In the genomic region with DNA sequence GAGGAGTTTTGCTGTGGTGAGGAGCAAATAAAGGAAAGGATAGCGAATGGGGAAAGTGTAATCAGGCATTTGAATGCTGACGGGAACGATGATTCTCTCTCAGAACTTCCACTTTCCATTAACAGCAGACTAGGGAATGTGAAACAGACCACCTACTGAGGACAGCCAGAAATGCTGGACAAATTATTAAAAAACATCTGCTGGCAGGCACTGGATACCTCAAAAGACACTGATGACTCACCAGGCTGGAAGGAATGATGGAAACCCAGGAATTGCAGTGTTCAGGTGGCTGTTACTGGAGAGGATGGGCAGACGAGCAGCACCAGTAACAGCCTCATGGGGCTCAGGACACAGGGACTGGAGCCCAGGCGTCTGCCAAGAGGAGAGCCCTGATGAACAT, we compare ENCODE assay signal across 1 cellular context.
TF ChIP-seq lines count a peak whose summit lies in the region.

No MANE protein-coding gene starts in this region.

TF ChIP-seq in GM23338, 12 proteins besides CTCF, POLR2A, EP300 and RAD21 (continued from another document):
- TF ChIP-seq, protein P1, sequence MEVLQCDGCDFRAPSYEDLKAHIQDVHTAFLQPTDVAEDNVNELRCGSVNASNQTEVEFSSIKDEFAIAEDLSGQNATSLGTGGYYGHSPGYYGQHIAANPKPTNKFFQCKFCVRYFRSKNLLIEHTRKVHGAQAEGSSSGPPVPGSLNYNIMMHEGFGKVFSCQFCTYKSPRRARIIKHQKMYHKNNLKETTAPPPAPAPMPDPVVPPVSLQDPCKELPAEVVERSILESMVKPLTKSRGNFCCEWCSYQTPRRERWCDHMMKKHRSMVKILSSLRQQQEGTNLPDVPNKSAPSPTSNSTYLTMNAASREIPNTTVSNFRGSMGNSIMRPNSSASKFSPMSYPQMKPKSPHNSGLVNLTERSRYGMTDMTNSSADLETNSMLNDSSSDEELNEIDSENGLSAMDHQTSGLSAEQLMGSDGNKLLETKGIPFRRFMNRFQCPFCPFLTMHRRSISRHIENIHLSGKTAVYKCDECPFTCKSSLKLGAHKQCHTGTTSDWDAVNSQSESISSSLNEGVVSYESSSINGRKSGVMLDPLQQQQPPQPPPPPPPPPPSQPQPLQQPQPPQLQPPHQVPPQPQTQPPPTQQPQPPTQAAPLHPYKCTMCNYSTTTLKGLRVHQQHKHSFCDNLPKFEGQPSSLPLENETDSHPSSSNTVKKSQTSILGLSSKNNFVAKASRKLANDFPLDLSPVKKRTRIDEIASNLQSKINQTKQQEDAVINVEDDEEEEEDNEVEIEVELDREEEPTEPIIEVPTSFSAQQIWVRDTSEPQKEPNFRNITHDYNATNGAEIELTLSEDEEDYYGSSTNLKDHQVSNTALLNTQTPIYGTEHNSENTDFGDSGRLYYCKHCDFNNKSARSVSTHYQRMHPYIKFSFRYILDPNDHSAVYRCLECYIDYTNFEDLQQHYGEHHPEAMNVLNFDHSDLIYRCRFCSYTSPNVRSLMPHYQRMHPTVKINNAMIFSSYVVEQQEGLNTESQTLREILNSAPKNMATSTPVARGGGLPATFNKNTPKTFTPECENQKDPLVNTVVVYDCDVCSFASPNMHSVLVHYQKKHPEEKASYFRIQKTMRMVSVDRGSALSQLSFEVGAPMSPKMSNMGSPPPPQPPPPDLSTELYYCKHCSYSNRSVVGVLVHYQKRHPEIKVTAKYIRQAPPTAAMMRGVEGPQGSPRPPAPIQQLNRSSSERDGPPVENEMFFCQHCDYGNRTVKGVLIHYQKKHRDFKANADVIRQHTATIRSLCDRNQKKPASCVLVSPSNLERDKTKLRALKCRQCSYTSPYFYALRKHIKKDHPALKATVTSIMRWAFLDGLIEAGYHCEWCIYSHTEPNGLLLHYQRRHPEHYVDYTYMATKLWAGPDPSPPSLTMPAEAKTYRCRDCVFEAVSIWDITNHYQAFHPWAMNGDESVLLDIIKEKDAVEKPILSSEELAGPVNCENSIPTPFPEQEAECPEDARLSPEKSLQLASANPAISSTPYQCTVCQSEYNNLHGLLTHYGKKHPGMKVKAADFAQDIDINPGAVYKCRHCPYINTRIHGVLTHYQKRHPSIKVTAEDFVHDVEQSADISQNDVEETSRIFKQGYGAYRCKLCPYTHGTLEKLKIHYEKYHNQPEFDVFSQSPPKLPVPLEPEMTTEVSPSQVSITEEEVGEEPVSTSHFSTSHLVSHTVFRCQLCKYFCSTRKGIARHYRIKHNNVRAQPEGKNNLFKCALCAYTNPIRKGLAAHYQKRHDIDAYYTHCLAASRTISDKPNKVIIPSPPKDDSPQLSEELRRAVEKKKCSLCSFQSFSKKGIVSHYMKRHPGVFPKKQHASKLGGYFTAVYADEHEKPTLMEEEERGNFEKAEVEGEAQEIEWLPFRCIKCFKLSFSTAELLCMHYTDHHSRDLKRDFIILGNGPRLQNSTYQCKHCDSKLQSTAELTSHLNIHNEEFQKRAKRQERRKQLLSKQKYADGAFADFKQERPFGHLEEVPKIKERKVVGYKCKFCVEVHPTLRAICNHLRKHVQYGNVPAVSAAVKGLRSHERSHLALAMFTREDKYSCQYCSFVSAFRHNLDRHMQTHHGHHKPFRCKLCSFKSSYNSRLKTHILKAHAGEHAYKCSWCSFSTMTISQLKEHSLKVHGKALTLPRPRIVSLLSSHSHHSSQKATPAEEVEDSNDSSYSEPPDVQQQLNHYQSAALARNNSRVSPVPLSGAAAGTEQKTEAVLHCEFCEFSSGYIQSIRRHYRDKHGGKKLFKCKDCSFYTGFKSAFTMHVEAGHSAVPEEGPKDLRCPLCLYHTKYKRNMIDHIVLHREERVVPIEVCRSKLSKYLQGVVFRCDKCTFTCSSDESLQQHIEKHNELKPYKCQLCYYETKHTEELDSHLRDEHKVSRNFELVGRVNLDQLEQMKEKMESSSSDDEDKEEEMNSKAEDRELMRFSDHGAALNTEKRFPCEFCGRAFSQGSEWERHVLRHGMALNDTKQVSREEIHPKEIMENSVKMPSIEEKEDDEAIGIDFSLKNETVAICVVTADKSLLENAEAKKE (CRISPR knock-in tag; IDR thresholded peaks at IDR 0.05): no peak
- TF ChIP-seq, protein P2, sequence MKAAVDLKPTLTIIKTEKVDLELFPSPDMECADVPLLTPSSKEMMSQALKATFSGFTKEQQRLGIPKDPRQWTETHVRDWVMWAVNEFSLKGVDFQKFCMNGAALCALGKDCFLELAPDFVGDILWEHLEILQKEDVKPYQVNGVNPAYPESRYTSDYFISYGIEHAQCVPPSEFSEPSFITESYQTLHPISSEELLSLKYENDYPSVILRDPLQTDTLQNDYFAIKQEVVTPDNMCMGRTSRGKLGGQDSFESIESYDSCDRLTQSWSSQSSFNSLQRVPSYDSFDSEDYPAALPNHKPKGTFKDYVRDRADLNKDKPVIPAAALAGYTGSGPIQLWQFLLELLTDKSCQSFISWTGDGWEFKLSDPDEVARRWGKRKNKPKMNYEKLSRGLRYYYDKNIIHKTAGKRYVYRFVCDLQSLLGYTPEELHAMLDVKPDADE (IDR thresholded peaks at IDR 0.05): no peak
- no peak for TF ChIP-seq EZH2phosphoT487 (IDR thresholded peaks at IDR 0.05; ENCODE audit: unreplicated experiment)
- no peak for TF ChIP-seq STAT1 (IDR thresholded peaks at IDR 0.05; ENCODE audit: unreplicated experiment)
- TF ChIP-seq, protein P3, sequence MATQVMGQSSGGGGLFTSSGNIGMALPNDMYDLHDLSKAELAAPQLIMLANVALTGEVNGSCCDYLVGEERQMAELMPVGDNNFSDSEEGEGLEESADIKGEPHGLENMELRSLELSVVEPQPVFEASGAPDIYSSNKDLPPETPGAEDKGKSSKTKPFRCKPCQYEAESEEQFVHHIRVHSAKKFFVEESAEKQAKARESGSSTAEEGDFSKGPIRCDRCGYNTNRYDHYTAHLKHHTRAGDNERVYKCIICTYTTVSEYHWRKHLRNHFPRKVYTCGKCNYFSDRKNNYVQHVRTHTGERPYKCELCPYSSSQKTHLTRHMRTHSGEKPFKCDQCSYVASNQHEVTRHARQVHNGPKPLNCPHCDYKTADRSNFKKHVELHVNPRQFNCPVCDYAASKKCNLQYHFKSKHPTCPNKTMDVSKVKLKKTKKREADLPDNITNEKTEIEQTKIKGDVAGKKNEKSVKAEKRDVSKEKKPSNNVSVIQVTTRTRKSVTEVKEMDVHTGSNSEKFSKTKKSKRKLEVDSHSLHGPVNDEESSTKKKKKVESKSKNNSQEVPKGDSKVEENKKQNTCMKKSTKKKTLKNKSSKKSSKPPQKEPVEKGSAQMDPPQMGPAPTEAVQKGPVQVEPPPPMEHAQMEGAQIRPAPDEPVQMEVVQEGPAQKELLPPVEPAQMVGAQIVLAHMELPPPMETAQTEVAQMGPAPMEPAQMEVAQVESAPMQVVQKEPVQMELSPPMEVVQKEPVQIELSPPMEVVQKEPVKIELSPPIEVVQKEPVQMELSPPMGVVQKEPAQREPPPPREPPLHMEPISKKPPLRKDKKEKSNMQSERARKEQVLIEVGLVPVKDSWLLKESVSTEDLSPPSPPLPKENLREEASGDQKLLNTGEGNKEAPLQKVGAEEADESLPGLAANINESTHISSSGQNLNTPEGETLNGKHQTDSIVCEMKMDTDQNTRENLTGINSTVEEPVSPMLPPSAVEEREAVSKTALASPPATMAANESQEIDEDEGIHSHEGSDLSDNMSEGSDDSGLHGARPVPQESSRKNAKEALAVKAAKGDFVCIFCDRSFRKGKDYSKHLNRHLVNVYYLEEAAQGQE (IDR thresholded peaks at IDR 0.05; ENCODE audit: unreplicated experiment): no peak
- TF ChIP-seq CREB1 (CRISPR knock-in tag; IDR thresholded peaks at IDR 0.05; ENCODE audit: low read depth): no peak
- no peak for TF ChIP-seq JUNB (IDR thresholded peaks at IDR 0.05; ENCODE audit: unreplicated experiment)
- no peak for TF ChIP-seq POLR2AphosphoS5 (IDR thresholded peaks at IDR 0.05; ENCODE audit: low read depth)
- no peak for TF ChIP-seq EZH2 (IDR thresholded peaks at IDR 0.05; ENCODE audit: low read depth, unreplicated experiment)
- no peak for TF ChIP-seq NANOG (IDR thresholded peaks at IDR 0.05; ENCODE audit: borderline replicate concordance)
TF ChIP-seq in GM23338: peak in this region for 0.
